In the genomic region with DNA sequence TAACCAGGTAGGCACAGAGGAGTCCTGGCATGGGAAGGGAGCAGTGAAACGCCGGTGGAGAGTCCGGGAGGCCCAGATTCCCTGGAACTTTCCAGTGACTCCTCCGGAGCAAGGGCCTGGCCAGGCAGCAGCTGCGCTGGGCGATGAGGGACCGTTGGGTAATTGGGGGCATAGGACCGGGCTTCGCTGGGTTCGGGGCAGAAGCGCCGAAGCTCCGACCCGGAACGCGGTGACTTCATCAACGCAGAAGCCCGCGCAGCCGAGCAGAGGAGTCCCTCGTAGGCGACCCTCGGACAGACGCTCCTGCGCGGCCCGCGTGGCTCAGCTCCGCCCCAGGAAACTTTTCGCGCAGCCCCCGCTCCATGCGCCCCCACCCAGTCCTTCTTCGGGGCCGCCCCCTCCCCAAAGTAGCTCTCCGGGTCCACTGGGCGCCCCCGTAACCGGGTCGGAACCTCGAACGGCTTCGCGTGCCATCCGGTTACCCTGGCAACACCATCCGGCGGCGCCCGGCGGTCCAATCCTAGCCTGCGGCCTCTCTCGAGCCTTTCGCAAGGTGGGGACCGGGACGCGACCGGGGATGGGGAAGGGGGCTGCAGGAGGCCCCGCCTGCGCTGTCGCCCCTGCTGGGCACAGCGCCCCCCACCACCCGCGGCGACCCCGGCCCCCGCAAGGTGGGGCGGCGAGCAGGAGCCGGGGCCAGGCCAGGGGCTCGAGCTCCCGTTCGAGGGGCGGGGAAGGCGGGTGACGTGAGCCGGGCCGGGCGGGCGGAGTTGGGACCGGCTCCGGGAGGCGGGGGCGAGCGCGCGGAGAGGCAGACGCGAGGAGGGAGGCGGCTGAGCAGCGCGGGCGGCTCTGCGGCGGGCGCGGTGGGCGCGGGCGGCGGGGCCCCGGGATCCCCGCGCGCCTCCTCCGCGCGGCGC, we compare ENCODE assay signal across 11 cellular contexts. TPM values are rescaled to one million over a fixed set of nuclear protein-coding genes. Genes with fewer than 3 reads are reported as not detected.
A peak's percentile ranks its signal among the peaks of the same experiment; 100 is the strongest.
DNase-seq lines count a peak whose midpoint lies in the region; ATAC-seq and TF ChIP-seq lines count a peak whose summit lies in the region.
"Had no signal": no experiment of that assay in that cellular context is flagged by ENCODE, and none has a peak within 500 bp of the region (broad histone marks: within the 10 kb centered on the region; RNA-seq: fewer than 3 reads in every experiment).

A gene with protein sequence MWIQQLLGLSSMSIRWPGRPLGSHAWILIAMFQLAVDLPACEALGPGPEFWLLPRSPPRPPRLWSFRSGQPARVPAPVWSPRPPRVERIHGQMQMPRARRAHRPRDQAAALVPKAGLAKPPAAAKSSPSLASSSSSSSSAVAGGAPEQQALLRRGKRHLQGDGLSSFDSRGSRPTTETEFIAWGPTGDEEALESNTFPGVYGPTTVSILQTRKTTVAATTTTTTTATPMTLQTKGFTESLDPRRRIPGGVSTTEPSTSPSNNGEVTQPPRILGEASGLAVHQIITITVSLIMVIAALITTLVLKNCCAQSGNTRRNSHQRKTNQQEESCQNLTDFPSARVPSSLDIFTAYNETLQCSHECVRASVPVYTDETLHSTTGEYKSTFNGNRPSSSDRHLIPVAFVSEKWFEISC (plus strand): TSS at position 814 of the 920 bp plus-strand sequence. CDS start 817 bp downstream, outside the sequence.

- H3F3A ChIP-seq in neural cell (ENCODE audit: insufficient read depth, low read length, poor library complexity, severe bottlenecking), result no peaks in the 10 kb centered on the region

- H3K4me1 ChIP-seq in left ventricle myocardium inferior, result peaks cover 31% of the 10 kb centered on the region
- peaks cover 0 to 24% of the 10 kb centered on the region in 2 donors for H3K4me1 ChIP-seq in right atrium auricular region
- peaks cover 5 to 31% (median 11%) of the 10 kb centered on the region in 4 donors for H3K4me1 ChIP-seq in upper lobe of left lung

- WGBS in upper lobe of left lung, 2 donors, result 3 to 5% methylated on average over 22 to 24 of the region's 108 CpGs

- no peaks in the 10 kb centered on the region for H3K9me2 ChIP-seq in neural cell (ENCODE audit: insufficient read depth, low read length)

- peak; percentile 11 for TF ChIP-seq RAD21 in neural cell (conservative IDR thresholded peaks at IDR 0.05)

- no peaks in the 10 kb centered on the region for H4K20me1 ChIP-seq in neural cell (ENCODE audit: insufficient read depth)

- DNase-seq in left ventricle myocardium inferior, result no peak
- DNase-seq in right atrium auricular region (ENCODE audit: low spot score), result no peak
- DNase-seq in coronary artery (ENCODE audit: low spot score), result no peak
- DNase-seq in upper lobe of left lung, result peak in 1 of 2 donors; percentile 81
- no peak for DNase-seq in NCI-H446 treated with DMSO at 0.1 percent for 48 hours (lab: John Stamatoyannopoulos, UW)
- DNase-seq in HK-2 (ENCODE audit: unreplicated experiment), result no peak
- DNase-seq: effector CD4-positive, alpha-beta T cell; thyroid gland had no signal

- no peak within 1 kb of the TSS for H3K27ac ChIP-seq in left ventricle myocardium inferior (replicated peaks)
- no peak within 1 kb of the TSS for H3K27ac ChIP-seq in right atrium auricular region
- no peak within 1 kb of the TSS for H3K27ac ChIP-seq in coronary artery
- no peak within 1 kb of the TSS for H3K27ac ChIP-seq in neural cell (ENCODE audit: low read length)
- no peak within 1 kb of the TSS for H3K27ac ChIP-seq in upper lobe of left lung
- H3K27ac ChIP-seq: SK-N-MC, thyroid gland had no signal

- TF ChIP-seq EP300 in neural cell (conservative IDR thresholded peaks at IDR 0.05; ENCODE audit: poor library complexity, severe bottlenecking), result no peak
- TF ChIP-seq EP300 in upper lobe of left lung (IDR thresholded peaks at IDR 0.05), result no peak

- ATAC-seq in upper lobe of left lung (ENCODE audit: low FRiP score in 2 of 2), result no peak
- no peak for ATAC-seq in HG03442 (IDR thresholded peaks at IDR 0.05; ENCODE audit: unreplicated experiment)

- TF ChIP-seq CTCF in left ventricle myocardium inferior (IDR thresholded peaks at IDR 0.05; ENCODE audit: borderline replicate concordance) (no peak), right atrium auricular region (IDR thresholded peaks at IDR 0.05) (no peak), coronary artery (IDR thresholded peaks at IDR 0.05) (no peak), neural cell (IDR thresholded peaks at IDR 0.05; ENCODE audit: poor library complexity, severe bottlenecking) (no peak), upper lobe of left lung (IDR thresholded peaks at IDR 0.05) (no peak)

- intact Hi-C loops in left ventricle myocardium inferior (cut with micrococcal nuclease), result no loop called here

- H3K9ac ChIP-seq in neural cell (ENCODE audit: low read length), result peak within 1 kb of the TSS; percentile 71

- H3K4me2 ChIP-seq in neural cell (ENCODE audit: low read length), result peak within 1 kb of the TSS; percentile 25

- no peaks in the 10 kb centered on the region for H3K36me3 ChIP-seq in left ventricle myocardium inferior
- no peaks in the 10 kb centered on the region for H3K36me3 ChIP-seq in right atrium auricular region
- no peaks in the 10 kb centered on the region for H3K36me3 ChIP-seq in neural cell (ENCODE audit: insufficient read depth, low read length)
- H3K36me3 ChIP-seq in upper lobe of left lung, result no peaks in the 10 kb centered on the region
- H3K36me3 ChIP-seq: thyroid gland had no signal

- TF ChIP-seq POLR2A in upper lobe of left lung (IDR thresholded peaks at IDR 0.05), result no peak

- H3K27me3 ChIP-seq in left ventricle myocardium inferior (ENCODE audit: low read depth), result peaks cover 98% of the 10 kb centered on the region
- H3K27me3 ChIP-seq in right atrium auricular region, result peaks cover 0 to 19% of the 10 kb centered on the region in 2 donors
- H3K27me3 ChIP-seq in neural cell (ENCODE audit: insufficient read depth, low read depth, low read length), result peaks cover 33% of the 10 kb centered on the region
- H3K27me3 ChIP-seq in upper lobe of left lung, result peaks cover 0 to 51% (median 17%) of the 10 kb centered on the region in 4 donors

- no peaks in the 10 kb centered on the region for H3K9me3 ChIP-seq in left ventricle myocardium inferior (replicated peaks)
- no peaks in the 10 kb centered on the region for H3K9me3 ChIP-seq in right atrium auricular region
- no peaks in the 10 kb centered on the region for H3K9me3 ChIP-seq in neural cell (ENCODE audit: low read length)
- no peaks in the 10 kb centered on the region for H3K9me3 ChIP-seq in upper lobe of left lung
- H3K9me3 ChIP-seq: thyroid gland had no signal

- H2AFZ ChIP-seq in neural cell (ENCODE audit: low read depth, low read length), result no peak within 1 kb of the TSS

- peak within 1 kb of the TSS; percentile 57 for H3K4me3 ChIP-seq in left ventricle myocardium inferior
- peak within 1 kb of the TSS in 1 of 2 donors; percentile 41 for H3K4me3 ChIP-seq in right atrium auricular region
- peak within 1 kb of the TSS; percentile 58 for H3K4me3 ChIP-seq in coronary artery
- peak within 1 kb of the TSS; percentile 87 for H3K4me3 ChIP-seq in neural cell (ENCODE audit: low read length)
- peak within 1 kb of the TSS in 3 of 4 donors; percentile 15 to 43 (median 21) for H3K4me3 ChIP-seq in upper lobe of left lung
- H3K4me3 ChIP-seq: SK-N-MC had no signal

- peaks cover 7% of the 10 kb centered on the region for H3K79me2 ChIP-seq in neural cell (replicated peaks; ENCODE audit: insufficient read depth, low read length)

TF ChIP-seq in neural cell, 6 proteins besides CTCF, POLR2A, EP300 and RAD21:
- no peak for TF ChIP-seq POLR2AphosphoS5 (IDR thresholded peaks at IDR 0.05)
- peak; percentile 28 for TF ChIP-seq MXI1 (conservative IDR thresholded peaks at IDR 0.05; ENCODE audit: poor library complexity, severe bottlenecking)
- TF ChIP-seq SMC3 (conservative IDR thresholded peaks at IDR 0.05; ENCODE audit: poor library complexity), result no peak

RNA-seq across cellular contexts. Expression of the gene that starts here (rescaled TPM):
- total RNA-seq in left ventricle myocardium inferior (0.16 TPM), right atrium auricular region (under 1 TPM; 0.04 to 0.08 TPM), upper lobe of left lung (1 to 10 TPM in 4 of 6 donors, under 1 TPM in 2; 0.54 to 4.6 (median 2.9) TPM)
- 7.9 and 11.0 TPM in 2 replicates for polyA plus RNA-seq in neural cell
- 20.0 and 21.9 TPM in 2 replicates for polyA minus RNA-seq in neural cell
